9 cellular contexts compared by ENCODE assay signal in genomic region chr19:3275068-3275582, GRCh38. TPM values are rescaled to one million over a fixed set of nuclear protein-coding genes. Genes with fewer than 3 reads are reported as not detected.
DNase-seq lines count a peak whose midpoint lies in the region; ATAC-seq, FAIRE-seq and TF ChIP-seq lines count a peak whose summit lies in the region.
"Had no signal": no experiment of that assay in that cellular context is flagged by ENCODE, and none has a peak within 500 bp of the region (broad histone marks: within the 10 kb centered on the region; RNA-seq: fewer than 3 reads in every experiment).

No MANE protein-coding gene starts in this region.

- no peaks in the 10 kb centered on the region; the same call in 2 of the 3 replicates for H3K9me3 ChIP-seq in GM12878 (replicated peaks; ENCODE audit: control insufficient read depth, insufficient read depth, low read length)
- no peaks in the 10 kb centered on the region for H3K9me3 ChIP-seq in HepG2 (ENCODE audit: low read length)
- H3K9me3 ChIP-seq in transverse colon = peaks cover 0 to 6% of the 10 kb centered on the region in 2 donors

- intact Hi-C loops in GM12878 (cut with micrococcal nuclease; ENCODE audit: unreplicated experiment) (no loop called here), HepG2 (cut with micrococcal nuclease; ENCODE audit: unreplicated experiment) (no loop called here), transverse colon (cut with DNase I; ENCODE audit: low total_unique reads) (no loop called here)

- no peaks in the 10 kb centered on the region for H4K20me1 ChIP-seq in GM12878 (ENCODE audit: control insufficient read depth, insufficient read depth)
- H4K20me1 ChIP-seq in HepG2 (ENCODE audit: insufficient read depth, low read length) = no peaks in the 10 kb centered on the region

- TF ChIP-seq CTCF in AG04449 (IDR thresholded peaks at IDR 0.05; ENCODE audit: insufficient read depth, low read length, missing control alignments) = peak; percentile 55
- peak in 1 of 3 experiments; percentile 62; a peak in 3 of 6 replicates for TF ChIP-seq CTCF in GM12878 (IDR thresholded peaks at IDR 0.05 in 2 of 3, conservative IDR thresholded peaks at IDR 0.05 in 1 of 3; ENCODE audit: control insufficient read depth in 2 of 3, extremely low read depth in 1 of 3, insufficient read depth in 1 of 3, low read depth in 3 of 3, low read length in 3 of 3)
- TF ChIP-seq CTCF in HepG2 (CRISPR knock-in tag; IDR thresholded peaks at IDR 0.05) = no peak; the same call in none of the 2 replicates
- peak in 1 of 5 experiments; percentile 18 for TF ChIP-seq CTCF in transverse colon (IDR thresholded peaks at IDR 0.05)

- TF ChIP-seq RAD21 in GM12878 (IDR thresholded peaks at IDR 0.05; ENCODE audit: insufficient read depth, low read depth, low read length) = no peak
- TF ChIP-seq RAD21 in HepG2 (CRISPR knock-in tag; IDR thresholded peaks at IDR 0.05) = no peak

- SMC1A ChIA-PET in GM12878 (lab: Charles Lee; ENCODE audit: uncharacterized antibody, unreplicated experiment) = no interaction called here

- TF ChIP-seq EP300 in GM12878 (IDR thresholded peaks at IDR 0.05; ENCODE audit: borderline replicate concordance in 1 of 2, control insufficient read depth in 1 of 2, low read depth in 2 of 2, low read length in 2 of 2) (no peak), HepG2 (IDR thresholded peaks at IDR 0.05; ENCODE audit: low read depth in 2 of 2, low read length in 2 of 2) (no peak), HepG2 (CRISPR knock-in tag; IDR thresholded peaks at IDR 0.05; ENCODE audit: borderline replicate concordance) (no peak), transverse colon (IDR thresholded peaks at IDR 0.05; ENCODE audit: low read depth) (no peak)

- no peaks in the 10 kb centered on the region for H3K27me3 ChIP-seq in GM12878 (replicated peaks in 1 of 2; ENCODE audit: control insufficient read depth in 2 of 2, insufficient read depth in 2 of 2, low read length in 1 of 2)
- peaks cover 2 to 23% of the 10 kb centered on the region in 2 experiments; a peak in 3 of 5 replicates for H3K27me3 ChIP-seq in HepG2 (ENCODE audit: control insufficient read depth in 1 of 2, insufficient read depth in 2 of 2, low read length in 2 of 2)
- peaks cover 64% of the 10 kb centered on the region for H3K27me3 ChIP-seq in transverse colon

- H3K27ac ChIP-seq in GM12878 (ENCODE audit: control insufficient read depth, insufficient read depth) = no peak overlapping the region
- H3K27ac ChIP-seq in HepG2 (ENCODE audit: extremely low read length, insufficient read depth, low read length) = no peak overlapping the region
- H3K27ac ChIP-seq in transverse colon = peak overlapping the region in 3 of 4 donors; percentile 36 to 68 (median 66)

- H3K4me3 ChIP-seq in AG04449 (ENCODE audit: low read depth, low read length) = peak overlapping the region; percentile 52
- H3K4me3 ChIP-seq in GM12878 = peak overlapping the region; percentile 71
- H3K4me3 ChIP-seq in HepG2 (replicated peaks in 1 of 3; ENCODE audit: insufficient read depth in 1 of 3, low read depth in 2 of 3, low read length in 3 of 3) = peak overlapping the region; percentile 16 to 78 (median 68); a peak in 4 of 6 replicates
- H3K4me3 ChIP-seq in transverse colon = peak overlapping the region in 3 of 4 donors; percentile 15 to 54 (median 47)

- WGBS in GM12878 (ENCODE audit: insufficient coverage, insufficient replicate concordance, low lambda C conversion rate, missing lambda C conversion rate) = 5% methylated on average over 16 of the region's 16 CpGs
- 2% methylated on average over 15 of the region's 16 CpGs for WGBS in HepG2 (ENCODE audit: low lambda C conversion rate)
- 3% methylated on average over 11 of the region's 16 CpGs; no CpG with 5 or more reads in 1 of the 2 donors for WGBS in transverse colon (ENCODE audit: low coverage in 1 of 2), 2 donors

- H3K4me2 ChIP-seq in GM12878 (ENCODE audit: control insufficient read depth, insufficient read depth) (peak overlapping the region; percentile 90), HepG2 (ENCODE audit: low read depth, low read length) (peak overlapping the region; percentile 95)

- ATAC-seq in GM12878 (peak; percentile 71), HepG2 (peak; percentile 74), HG03280 (IDR thresholded peaks at IDR 0.05; ENCODE audit: unreplicated experiment) (no peak)

- no peak for DNase-seq in AG04449 (ENCODE audit: low read depth, low spot score)
- DNase-seq in GM19239 (ENCODE audit: insufficient read length, low spot score) = peak; percentile 77
- DNase-seq in NCI-H748 treated with DMSO at 0.1 percent for 48 hours (lab: John Stamatoyannopoulos, UW) = peak; percentile 22
- DNase-seq in GM12878 (ENCODE audit: low read depth, low spot score) = no peak
- peak; percentile 65 for DNase-seq in HepG2 (ENCODE audit: low spot score)
- no peak for DNase-seq in transverse colon
- no peak for DNase-seq in GDM1 (lab: John Stamatoyannopoulos, UW)

- no TSS peak for BruUV-seq in GM12878 (replicated peaks; lab: Mats Ljungman, UMichigan)
- no TSS peak for BruUV-seq in HepG2 (replicated peaks; lab: Mats Ljungman, UMichigan)

- FAIRE-seq in GM19239 (lab: Jason Lieb, UNC) (peak; percentile 37), GM12878 (lab: Jason Lieb, UNC) (no peak), HepG2 (lab: Jason Lieb, UNC) (no peak)
- FAIRE-seq: islet of Langerhans had no signal

- CTCF ChIA-PET in AG04449 (lab: Yijun Ruan, JAX) = interaction anchor here (0.7 to 2.6 kb wide), 5 partner anchors 9 to 30 kb away, joined by 3 to 12 read pairs (median 4); no protein-coding TSS in a partner anchor
- CTCF ChIA-PET in GM12878 (lab: Yijun Ruan, JAX) = interaction anchor here (0.6 to 1.9 kb wide), 6 partner anchors 9 to 1333 kb away, joined by 3 to 10 read pairs (median 3); partner anchors contain the start of gene CELF5
- CTCF ChIA-PET in HepG2 (lab: Yijun Ruan, JAX; ENCODE audit: low intra/inter-chr PET ratio, low total read pairs) = interaction anchor here (1.1 to 1.3 kb wide), 3 partner anchors 10 to 325 kb away, joined by 3 to 4 read pairs (median 3); no protein-coding TSS in a partner anchor

- POLR2A ChIA-PET in AG04449 (lab: Yijun Ruan, JAX) (no interaction called here), GM12878 (lab: Charles Lee) (interaction anchor here (0.9 kb wide), 1 partner anchor 239 kb away, joined by 3 read pairs; no protein-coding TSS in a partner anchor), HepG2 (lab: Yijun Ruan, JAX) (interaction anchor here (1.1 to 2.3 kb wide), 5 partner anchors 10 to 408 kb away, joined by 5 to 55 read pairs (median 5); partner anchors contain the start of gene ZNF556)

- H3K9ac ChIP-seq in GM12878 (ENCODE audit: control insufficient read depth, insufficient read depth, low read length) (peak overlapping the region; percentile 39), HepG2 (ENCODE audit: insufficient read depth, low read depth, low read length) (peak overlapping the region; percentile 49; the same call in 1 of the 2 replicates)

- peak overlapping the region; percentile 89 for H2AFZ ChIP-seq in GM12878 (ENCODE audit: control insufficient read depth, low read depth, low read length)
- H2AFZ ChIP-seq in HepG2 (ENCODE audit: low read length) = no peak overlapping the region

- no peaks in the 10 kb centered on the region for H3K36me3 ChIP-seq in GM12878 (ENCODE audit: control insufficient read depth in 2 of 2, insufficient read depth in 2 of 2, low read length in 1 of 2)
- H3K36me3 ChIP-seq in HepG2 (replicated peaks in 1 of 2; ENCODE audit: control insufficient read depth in 1 of 2, insufficient read depth in 2 of 2, low read length in 2 of 2) = no peaks in the 10 kb centered on the region
- no peaks in the 10 kb centered on the region for H3K36me3 ChIP-seq in transverse colon

- H3K79me2 ChIP-seq in GM12878 (ENCODE audit: control insufficient read depth, insufficient read depth, low read length) = no peaks in the 10 kb centered on the region
- no peaks in the 10 kb centered on the region for H3K79me2 ChIP-seq in HepG2 (ENCODE audit: insufficient read depth, low read length)

- H3K4me1 ChIP-seq in GM12878 (ENCODE audit: control insufficient read depth, insufficient read depth, low read length) = peaks cover 6% of the 10 kb centered on the region
- H3K4me1 ChIP-seq in HepG2 (ENCODE audit: insufficient read depth, low read length) = peaks cover 30% of the 10 kb centered on the region
- peaks cover 0 to 12% (median 11%) of the 10 kb centered on the region in 4 donors for H3K4me1 ChIP-seq in transverse colon

- RAD21 ChIA-PET in GM12878 (lab: Charles Lee; ENCODE audit: unreplicated experiment) = interaction anchor here (0.9 kb wide), 1 partner anchor 9 kb away, joined by 4 read pairs; no protein-coding TSS in a partner anchor

- in situ Hi-C loops in GM12878 (cut with MboI) (no loop called here), HepG2 (cut with HindIII; ENCODE audit: extremely low pct_ligation_motif_present, low pct_unique_long_range_greater_than_20kb) (no loop called here), transverse colon (cut with MboI; ENCODE audit: low pct_ligation_motif_present in 1 of 4, low pct_unique_long_range_greater_than_20kb in 1 of 4, low sequenced_read_pairs in 3 of 4) (no loop called here)

- no peak for TF ChIP-seq POLR2A in GM12878 (IDR thresholded peaks at IDR 0.05; ENCODE audit: low read depth, low read length)
- no peak for TF ChIP-seq POLR2A in HepG2 (IDR thresholded peaks at IDR 0.05; ENCODE audit: insufficient read depth in 1 of 2, low read depth in 2 of 2, low read length in 2 of 2)
- no peak for TF ChIP-seq POLR2A in transverse colon (IDR thresholded peaks at IDR 0.05)

RNA-seq across cellular contexts. Expression of gene CELF5, which starts 50.7 kb away (rescaled TPM):
- total RNA-seq in GM12878 (2013; cell fraction: nucleolus; rRNA removed) = not detected in 2 replicates
- total RNA-seq in GM12878 (2014; rRNA removed) (not detected in 2 replicates), GM12878 (2014; rRNA removed; fragmentation: Illumina TruSeq; extraction: Trizol) (not detected in 2 replicates), GM12878 (2021) (not detected in 2 replicates), HepG2 (2016; rRNA removed; fragmentation: Illumina TruSeq; extraction: Trizol) (0.14 and 0.31 TPM in 2 replicates), transverse colon (under 1 TPM in 2 of 4 donors, not detected in 2; 0.27 to 0.48 TPM)
- polyA plus RNA-seq in GM12878 (2011; ENCODE audit: low read depth) = not detected
- polyA plus RNA-seq in GM12878 (2011; rRNA removed) (0.01 and 0.04 TPM in 2 replicates), GM12878 (2014; fragmentation: Illumina TruSeq; extraction: Trizol) (not detected in 2 replicates), GM12878 (2014; fragmentation: Nextera tagmentation; extraction: Ambion mirVana) (not detected), GM12878 (2014; rRNA removed) (0.01 and 0.16 TPM in 2 replicates), GM12878 (2016; fragmentation: Nextera tagmentation; extraction: Ambion mirVana) (not detected), HepG2 (2011; rRNA removed) (0.84 and 0.91 TPM in 2 replicates)
- not detected in 2 replicates for polyA plus RNA-seq in GM12878 (2011; cell fraction: cytosol; rRNA removed)
- polyA plus RNA-seq in GM12878 (2011; cell fraction: nucleus; rRNA removed) = 0.16 and 0.51 TPM in 2 replicates
- 0.07 TPM in 1 of 2 replicates, not detected in the other for polyA plus RNA-seq in GM12878 (2012)
- 0.21 TPM in 1 of 2 replicates, not detected in the other for polyA minus RNA-seq in GM12878 (2011; rRNA and poly(A)+ RNA removed)
- not detected in 2 replicates for polyA minus RNA-seq in GM12878 (2011; cell fraction: cytosol; rRNA and poly(A)+ RNA removed)
- 0.38 TPM in 1 of 2 replicates, not detected in the other for polyA minus RNA-seq in GM12878 (2011; cell fraction: nucleus; rRNA and poly(A)+ RNA removed)
- total RNA-seq in HepG2 (2016; cell fraction: cytosol; rRNA removed; fragmentation: Illumina TruSeq; extraction: Trizol; ENCODE audit: low read depth) = 0.35 TPM in 1 of 2 replicates, not detected in the other
- total RNA-seq in HepG2 (2016; cell fraction: insoluble cytoplasmic fraction; rRNA removed; fragmentation: Illumina TruSeq; extraction: Trizol) = 0.16 and 0.30 TPM in 2 replicates
- 0.12 and 0.28 TPM in 2 replicates for total RNA-seq in HepG2 (2016; cell fraction: membrane; rRNA removed; fragmentation: Illumina TruSeq; extraction: Trizol)
- 0.66 and 0.68 TPM in 2 replicates for total RNA-seq in HepG2 (2016; cell fraction: nucleus; rRNA removed; fragmentation: Illumina TruSeq; extraction: Trizol)
- 0.23 and 0.43 TPM in 2 replicates for polyA plus RNA-seq in HepG2 (2011; cell fraction: cytosol; rRNA removed)
- 3.4 and 3.5 TPM in 2 replicates for polyA plus RNA-seq in HepG2 (2011; cell fraction: nucleus; rRNA removed)
- 2.1 and 2.4 TPM in 2 replicates for polyA plus RNA-seq in HepG2 (2012)
- polyA plus RNA-seq in HepG2 (2016; cell fraction: cytosol; fragmentation: Illumina TruSeq; extraction: Trizol; ENCODE audit: low read depth) = 0.07 and 0.20 TPM in 2 replicates
- 0.19 and 0.47 TPM in 2 replicates for polyA plus RNA-seq in HepG2 (2016; cell fraction: insoluble cytoplasmic fraction; fragmentation: Illumina TruSeq; extraction: Trizol; ENCODE audit: low read depth)
- 0.15 and 0.30 TPM in 2 replicates for polyA plus RNA-seq in HepG2 (2016; cell fraction: membrane; fragmentation: Illumina TruSeq; extraction: Trizol; ENCODE audit: low read depth)
- 1.6 and 1.9 TPM in 2 replicates for polyA plus RNA-seq in HepG2 (2016; cell fraction: nucleus; fragmentation: Illumina TruSeq; extraction: Trizol; ENCODE audit: insufficient read depth, low read depth)
- 0.44 and 0.56 TPM in 2 replicates for polyA minus RNA-seq in HepG2 (2011; rRNA and poly(A)+ RNA removed; ENCODE audit: low replicate concordance)
- 0.40 TPM in 1 of 2 replicates, not detected in the other for polyA minus RNA-seq in HepG2 (2011; cell fraction: cytosol; rRNA and poly(A)+ RNA removed)
- polyA minus RNA-seq in HepG2 (2011; cell fraction: nucleus; rRNA and poly(A)+ RNA removed) = 0.75 and 0.77 TPM in 2 replicates

Comparison
In these comparisons a context has a peak if more than half of its experiments do, and no peak if none do; other contexts are left out.
1. DNase-seq: peak in GM19239 (single experiment), NCI-H748 treated with DMSO at 0.1 percent for 48 hours (single experiment) and HepG2 (single experiment); none in AG04449 (single experiment), GM12878 (single experiment), transverse colon (single experiment) and GDM1 (single experiment).
2. H3K27ac ChIP-seq: peak in transverse colon (3 of 4); none in GM12878 (single experiment) and HepG2 (single experiment).
3. Peak in every context shown above with its lines, with median percentiles within 50 percentile points of each other: H3K4me3 ChIP-seq.